Comparison of ENCODE assay signal across 8 cellular contexts in the genomic region with DNA sequence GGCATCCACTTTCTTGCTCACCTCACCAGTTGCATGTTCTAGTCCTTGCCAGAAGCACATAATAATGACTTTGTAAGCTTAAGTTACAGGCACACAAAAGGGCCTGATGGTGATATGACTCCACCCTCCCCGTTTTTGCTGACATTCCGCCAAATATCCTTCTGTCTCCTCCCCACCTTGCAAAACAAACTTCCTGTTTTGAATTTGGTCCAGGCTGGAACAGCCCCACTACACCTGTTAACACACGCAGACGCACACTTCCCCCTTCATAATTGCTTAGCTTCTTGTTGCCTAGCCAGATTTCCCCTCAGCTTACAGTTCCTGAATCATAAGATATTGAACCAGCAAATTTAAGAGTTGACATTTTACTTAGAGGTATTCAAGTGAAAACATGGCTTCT. TPM values are rescaled to one million over a fixed set of nuclear protein-coding genes. Genes with fewer than 3 reads are reported as not detected.
DNase-seq lines count a peak whose midpoint lies in the region; ATAC-seq, FAIRE-seq and TF ChIP-seq lines count a peak whose summit lies in the region.

A gene with protein sequence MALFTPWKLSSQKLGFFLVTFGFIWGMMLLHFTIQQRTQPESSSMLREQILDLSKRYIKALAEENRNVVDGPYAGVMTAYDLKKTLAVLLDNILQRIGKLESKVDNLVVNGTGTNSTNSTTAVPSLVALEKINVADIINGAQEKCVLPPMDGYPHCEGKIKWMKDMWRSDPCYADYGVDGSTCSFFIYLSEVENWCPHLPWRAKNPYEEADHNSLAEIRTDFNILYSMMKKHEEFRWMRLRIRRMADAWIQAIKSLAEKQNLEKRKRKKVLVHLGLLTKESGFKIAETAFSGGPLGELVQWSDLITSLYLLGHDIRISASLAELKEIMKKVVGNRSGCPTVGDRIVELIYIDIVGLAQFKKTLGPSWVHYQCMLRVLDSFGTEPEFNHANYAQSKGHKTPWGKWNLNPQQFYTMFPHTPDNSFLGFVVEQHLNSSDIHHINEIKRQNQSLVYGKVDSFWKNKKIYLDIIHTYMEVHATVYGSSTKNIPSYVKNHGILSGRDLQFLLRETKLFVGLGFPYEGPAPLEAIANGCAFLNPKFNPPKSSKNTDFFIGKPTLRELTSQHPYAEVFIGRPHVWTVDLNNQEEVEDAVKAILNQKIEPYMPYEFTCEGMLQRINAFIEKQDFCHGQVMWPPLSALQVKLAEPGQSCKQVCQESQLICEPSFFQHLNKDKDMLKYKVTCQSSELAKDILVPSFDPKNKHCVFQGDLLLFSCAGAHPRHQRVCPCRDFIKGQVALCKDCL (plus strand): TSS at position 269 of the 400 bp plus-strand sequence. CDS start 332 bp downstream, outside the sequence.

- H3K27ac ChIP-seq in A549 (no peak within 1 kb of the TSS), KOPT-K1 (ENCODE audit: low read depth, low read length, poor library complexity, severe bottlenecking) (peak within 1 kb of the TSS; percentile 8)

- TF ChIP-seq CTCF in A549 (IDR thresholded peaks at IDR 0.05) = no peak

- ATAC-seq in A549 = no peak
- peak; percentile 14 for ATAC-seq in GM19043 (IDR thresholded peaks at IDR 0.05; ENCODE audit: low read depth, unreplicated experiment)
- no peak for ATAC-seq in activated naive CD4-positive, alpha-beta T cell treated with anti-CD3 and anti-CD28 coated beads, Interleukin-2, amount 50 U/mL, for 72 hours

- no peak for TF ChIP-seq RAD21 in A549 (conservative IDR thresholded peaks at IDR 0.05 in 1 of 2, IDR thresholded peaks at IDR 0.05 in 1 of 2)

- POLR2A ChIA-PET in A549 (lab: Yijun Ruan, JAX) = no interaction called here

- H3K27ac Mint-ChIP-seq in activated naive CD4-positive, alpha-beta T cell treated with anti-CD3 and anti-CD28 coated beads, Interleukin-2, amount 50 U/mL, for 72 hours = no peak within 1 kb of the TSS

- H3K9me3 ChIP-seq in A549 (no peaks in the 10 kb centered on the region), KOPT-K1 (ENCODE audit: insufficient read depth, low read length, poor library complexity, severe bottlenecking) (no peaks in the 10 kb centered on the region)

- peaks cover 11 to 12% of the 10 kb centered on the region in 2 donors for H3K36me3 Mint-ChIP-seq in activated naive CD4-positive, alpha-beta T cell treated with anti-CD3 and anti-CD28 coated beads, Interleukin-2, amount 50 U/mL, for 72 hours

- DNase-seq in A549 (ENCODE audit: low read depth in 1 of 2, low spot score in 1 of 2) (no peak), lung microvascular endothelial cell (ENCODE audit: low read depth in 2 of 2) (peak in 1 of 2 donors; percentile 61), NAMALWA (ENCODE audit: low spot score) (no peak), Ammon's horn (ENCODE audit: low spot score) (no peak)
- DNase-seq in activated naive CD4-positive, alpha-beta T cell treated with anti-CD3 and anti-CD28 coated beads, Interleukin-2, amount 50 U/mL, for 72 hours (ENCODE audit: low spot score in 2 of 2) = no peak
- DNase-seq in stimulated activated naive CD4-positive, alpha-beta T cell (lab: John Stamatoyannopoulos, UW) = no peak

- CTCF ChIA-PET in A549 (lab: Yijun Ruan, JAX) = interaction anchor here (1.1 to 2.3 kb wide), 3 partner anchors 8 to 135 kb away, joined by 3 to 10 read pairs (median 9); no protein-coding TSS in a partner anchor

- 77% methylated on average over 4 of the region's 4 CpGs for WGBS in A549 (ENCODE audit: missing lambda C conversion rate)

- H3K4me1 ChIP-seq in A549 = no peaks in the 10 kb centered on the region

- FAIRE-seq in A549 (lab: Jason Lieb, UNC) = no peak

- peaks cover 7% of the 10 kb centered on the region; the same call in 1 of the 2 replicates for H3K36me3 ChIP-seq in KOPT-K1 (ENCODE audit: insufficient read depth, low read length)

- H3K9me3 Mint-ChIP-seq in activated naive CD4-positive, alpha-beta T cell treated with anti-CD3 and anti-CD28 coated beads, Interleukin-2, amount 50 U/mL, for 72 hours = no peaks in the 10 kb centered on the region

- TF ChIP-seq EP300 in A549 (IDR thresholded peaks at IDR 0.05) = no peak

- TF ChIP-seq POLR2A in A549 (IDR thresholded peaks at IDR 0.05; ENCODE audit: low read length) = no peak

- no peak within 1 kb of the TSS for H3K4me2 ChIP-seq in A549

- no peak within 1 kb of the TSS for H3K4me3 ChIP-seq in A549

TF ChIP-seq in A549, 52 proteins besides CTCF, POLR2A, EP300 and RAD21 (continues in another document):
- TF ChIP-seq, protein P1, sequence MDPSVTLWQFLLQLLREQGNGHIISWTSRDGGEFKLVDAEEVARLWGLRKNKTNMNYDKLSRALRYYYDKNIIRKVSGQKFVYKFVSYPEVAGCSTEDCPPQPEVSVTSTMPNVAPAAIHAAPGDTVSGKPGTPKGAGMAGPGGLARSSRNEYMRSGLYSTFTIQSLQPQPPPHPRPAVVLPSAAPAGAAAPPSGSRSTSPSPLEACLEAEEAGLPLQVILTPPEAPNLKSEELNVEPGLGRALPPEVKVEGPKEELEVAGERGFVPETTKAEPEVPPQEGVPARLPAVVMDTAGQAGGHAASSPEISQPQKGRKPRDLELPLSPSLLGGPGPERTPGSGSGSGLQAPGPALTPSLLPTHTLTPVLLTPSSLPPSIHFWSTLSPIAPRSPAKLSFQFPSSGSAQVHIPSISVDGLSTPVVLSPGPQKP (IDR thresholded peaks at IDR 0.05; ENCODE audit: low read depth, low read length) = no peak
- TF ChIP-seq GATA3 (IDR thresholded peaks at IDR 0.05; ENCODE audit: borderline replicate concordance) (no peak), CHD2 (IDR thresholded peaks at IDR 0.05; ENCODE audit: low read length, partially characterized antibody) (no peak), KDM1A (IDR thresholded peaks at IDR 0.05; ENCODE audit: low read depth) (no peak), ZSCAN20 (CRISPR knock-in tag; IDR thresholded peaks at IDR 0.05) (no peak), RCOR1 (IDR thresholded peaks at IDR 0.05; ENCODE audit: low read depth, low read length) (no peak), NPAS2 (CRISPR knock-in tag; IDR thresholded peaks at IDR 0.05; ENCODE audit: borderline replicate concordance) (no peak), NFE2L2 (conservative IDR thresholded peaks at IDR 0.05; ENCODE audit: low read length) (no peak), HOXB13 (CRISPR knock-in tag; IDR thresholded peaks at IDR 0.05; ENCODE audit: low read depth) (no peak), MAFK (IDR thresholded peaks at IDR 0.05; ENCODE audit: partially characterized antibody) (no peak)
- TF ChIP-seq, protein P2, sequence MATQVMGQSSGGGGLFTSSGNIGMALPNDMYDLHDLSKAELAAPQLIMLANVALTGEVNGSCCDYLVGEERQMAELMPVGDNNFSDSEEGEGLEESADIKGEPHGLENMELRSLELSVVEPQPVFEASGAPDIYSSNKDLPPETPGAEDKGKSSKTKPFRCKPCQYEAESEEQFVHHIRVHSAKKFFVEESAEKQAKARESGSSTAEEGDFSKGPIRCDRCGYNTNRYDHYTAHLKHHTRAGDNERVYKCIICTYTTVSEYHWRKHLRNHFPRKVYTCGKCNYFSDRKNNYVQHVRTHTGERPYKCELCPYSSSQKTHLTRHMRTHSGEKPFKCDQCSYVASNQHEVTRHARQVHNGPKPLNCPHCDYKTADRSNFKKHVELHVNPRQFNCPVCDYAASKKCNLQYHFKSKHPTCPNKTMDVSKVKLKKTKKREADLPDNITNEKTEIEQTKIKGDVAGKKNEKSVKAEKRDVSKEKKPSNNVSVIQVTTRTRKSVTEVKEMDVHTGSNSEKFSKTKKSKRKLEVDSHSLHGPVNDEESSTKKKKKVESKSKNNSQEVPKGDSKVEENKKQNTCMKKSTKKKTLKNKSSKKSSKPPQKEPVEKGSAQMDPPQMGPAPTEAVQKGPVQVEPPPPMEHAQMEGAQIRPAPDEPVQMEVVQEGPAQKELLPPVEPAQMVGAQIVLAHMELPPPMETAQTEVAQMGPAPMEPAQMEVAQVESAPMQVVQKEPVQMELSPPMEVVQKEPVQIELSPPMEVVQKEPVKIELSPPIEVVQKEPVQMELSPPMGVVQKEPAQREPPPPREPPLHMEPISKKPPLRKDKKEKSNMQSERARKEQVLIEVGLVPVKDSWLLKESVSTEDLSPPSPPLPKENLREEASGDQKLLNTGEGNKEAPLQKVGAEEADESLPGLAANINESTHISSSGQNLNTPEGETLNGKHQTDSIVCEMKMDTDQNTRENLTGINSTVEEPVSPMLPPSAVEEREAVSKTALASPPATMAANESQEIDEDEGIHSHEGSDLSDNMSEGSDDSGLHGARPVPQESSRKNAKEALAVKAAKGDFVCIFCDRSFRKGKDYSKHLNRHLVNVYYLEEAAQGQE (IDR thresholded peaks at IDR 0.05) = no peak
- TF ChIP-seq, protein P3, sequence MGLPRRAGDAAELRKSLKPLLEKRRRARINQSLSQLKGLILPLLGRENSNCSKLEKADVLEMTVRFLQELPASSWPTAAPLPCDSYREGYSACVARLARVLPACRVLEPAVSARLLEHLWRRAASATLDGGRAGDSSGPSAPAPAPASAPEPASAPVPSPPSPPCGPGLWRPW (IDR thresholded peaks at IDR 0.05) = no peak
- TF ChIP-seq, protein P4, sequence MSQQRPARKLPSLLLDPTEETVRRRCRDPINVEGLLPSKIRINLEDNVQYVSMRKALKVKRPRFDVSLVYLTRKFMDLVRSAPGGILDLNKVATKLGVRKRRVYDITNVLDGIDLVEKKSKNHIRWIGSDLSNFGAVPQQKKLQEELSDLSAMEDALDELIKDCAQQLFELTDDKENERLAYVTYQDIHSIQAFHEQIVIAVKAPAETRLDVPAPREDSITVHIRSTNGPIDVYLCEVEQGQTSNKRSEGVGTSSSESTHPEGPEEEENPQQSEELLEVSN (IDR thresholded peaks at IDR 0.05; ENCODE audit: borderline replicate concordance, low read depth) = no peak
- TF ChIP-seq, protein P5, sequence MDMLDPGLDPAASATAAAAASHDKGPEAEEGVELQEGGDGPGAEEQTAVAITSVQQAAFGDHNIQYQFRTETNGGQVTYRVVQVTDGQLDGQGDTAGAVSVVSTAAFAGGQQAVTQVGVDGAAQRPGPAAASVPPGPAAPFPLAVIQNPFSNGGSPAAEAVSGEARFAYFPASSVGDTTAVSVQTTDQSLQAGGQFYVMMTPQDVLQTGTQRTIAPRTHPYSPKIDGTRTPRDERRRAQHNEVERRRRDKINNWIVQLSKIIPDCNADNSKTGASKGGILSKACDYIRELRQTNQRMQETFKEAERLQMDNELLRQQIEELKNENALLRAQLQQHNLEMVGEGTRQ (IDR thresholded peaks at IDR 0.05) = no peak

RNA-seq across cellular contexts. Expression of the gene that starts here (rescaled TPM):
- polyA plus RNA-seq in A549 (2011; rRNA removed) (17.1 and 27.4 TPM in 2 replicates), A549 (2017; fragmentation: RNase III; extraction: RNeasy Plus Mini Kit Qiagen cat#74134 plus additional on column Dnase treatment) (11.2 to 13.8 TPM (median 13.2 TPM) in 3 replicates)
- polyA plus RNA-seq in A549 (2012; cell fraction: cytosol; rRNA removed) = 7.0 and 8.4 TPM in 2 replicates
- polyA plus RNA-seq in A549 (2012; cell fraction: nucleus; rRNA removed) = 8.2 and 10.0 TPM in 2 replicates
- polyA minus RNA-seq in A549 (2011; rRNA and poly(A)+ RNA removed) = 26.8 and 30.3 TPM in 2 replicates
- 10 to 100 TPM; 11.8 to 13.2 TPM for total RNA-seq in activated naive CD4-positive, alpha-beta T cell treated with anti-CD3 and anti-CD28 coated beads, Interleukin-2, amount 50 U/mL, for 72 hours
- total RNA-seq in lung microvascular endothelial cell = 68.0 and 158 TPM in 2 replicates
